1 cellular context compared by ENCODE assay signal in genomic region chr3:156511987-156512677, GRCh38.
TF ChIP-seq lines count a peak whose summit lies in the region.

No MANE protein-coding gene starts in this region.

TF ChIP-seq in IMR-90, 13 proteins besides CTCF, POLR2A, EP300 and RAD21:
- TF ChIP-seq SMC3 (IDR thresholded peaks at IDR 0.05; ENCODE audit: low read depth, low read length) (no peak), NFE2L2 (IDR thresholded peaks at IDR 0.05; ENCODE audit: low read depth, low read length) (no peak), FOS (IDR thresholded peaks at IDR 0.05; ENCODE audit: low read depth, low read length) (no peak), MAZ (IDR thresholded peaks at IDR 0.05; ENCODE audit: borderline replicate concordance, low read depth, low read length) (no peak), ELK1 (IDR thresholded peaks at IDR 0.05; ENCODE audit: borderline replicate concordance, low read depth, low read length) (no peak), MAFK (IDR thresholded peaks at IDR 0.05; ENCODE audit: low read depth, low read length) (no peak), MXI1 (IDR thresholded peaks at IDR 0.05; ENCODE audit: borderline replicate concordance, low read depth, low read length) (no peak), RCOR1 (IDR thresholded peaks at IDR 0.05; ENCODE audit: insufficient replicate concordance, low read length) (no peak), RFX5 (IDR thresholded peaks at IDR 0.05; ENCODE audit: low read depth, low read length) (no peak), CEBPB (IDR thresholded peaks at IDR 0.05; ENCODE audit: low read depth, low read length) (no peak), CHD1 (IDR thresholded peaks at IDR 0.05; ENCODE audit: low read depth, low read length) (no peak), BHLHE40 (IDR thresholded peaks at IDR 0.05; ENCODE audit: low read depth, low read length) (no peak)
- TF ChIP-seq, protein P1, sequence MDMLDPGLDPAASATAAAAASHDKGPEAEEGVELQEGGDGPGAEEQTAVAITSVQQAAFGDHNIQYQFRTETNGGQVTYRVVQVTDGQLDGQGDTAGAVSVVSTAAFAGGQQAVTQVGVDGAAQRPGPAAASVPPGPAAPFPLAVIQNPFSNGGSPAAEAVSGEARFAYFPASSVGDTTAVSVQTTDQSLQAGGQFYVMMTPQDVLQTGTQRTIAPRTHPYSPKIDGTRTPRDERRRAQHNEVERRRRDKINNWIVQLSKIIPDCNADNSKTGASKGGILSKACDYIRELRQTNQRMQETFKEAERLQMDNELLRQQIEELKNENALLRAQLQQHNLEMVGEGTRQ (IDR thresholded peaks at IDR 0.05; ENCODE audit: low read depth, low read length): no peak
